8 cellular contexts compared by ENCODE assay signal in genomic region chr6:44219053-44219814, GRCh38. TPM values are rescaled to one million over a fixed set of nuclear protein-coding genes. Genes with fewer than 3 reads are reported as not detected.
DNase-seq lines count a peak whose midpoint lies in the region; ATAC-seq and TF ChIP-seq lines count a peak whose summit lies in the region.

No MANE protein-coding gene starts in this region.

- peak overlapping the region; percentile 97 for H3K4me2 ChIP-seq in MM.1S (ENCODE audit: low read depth, low read length)

- H3K9me2 ChIP-seq in MM.1S (replicated peaks; ENCODE audit: insufficient read depth, low read length): no peaks in the 10 kb centered on the region

- 2% methylated on average over 44 to 45 of the region's 45 CpGs for WGBS in aorta, 2 donors

- TF ChIP-seq CTCF in MM.1S (IDR thresholded peaks at IDR 0.05; ENCODE audit: low read length): no peak
- TF ChIP-seq CTCF in VCaP (conservative IDR thresholded peaks at IDR 0.05): no peak
- TF ChIP-seq CTCF in fibroblast of mammary gland (conservative IDR thresholded peaks at IDR 0.05; ENCODE audit: control insufficient read depth, insufficient read depth, low read depth, low read length): no peak

- peak overlapping the region; percentile 83 for H3K4me3 ChIP-seq in MM.1S (ENCODE audit: low read length)
- peak overlapping the region; percentile 34 for H3K4me3 ChIP-seq in fibroblast of mammary gland (ENCODE audit: control insufficient read depth, low read depth, low read length)
- H3K4me3 ChIP-seq in aorta (ENCODE audit: low read length in 2 of 2): peak overlapping the region; percentile 48 to 90

- no peaks in the 10 kb centered on the region for H3K27me3 ChIP-seq in MM.1S (replicated peaks; ENCODE audit: insufficient read depth, low read length)
- H3K27me3 ChIP-seq in aorta (ENCODE audit: control insufficient read depth in 1 of 2, insufficient read depth in 2 of 2, low read length in 1 of 2): no peaks in the 10 kb centered on the region

- ATAC-seq in GM21786 (IDR thresholded peaks at IDR 0.05; ENCODE audit: unreplicated experiment): peak; percentile 39
- ATAC-seq in aorta (ENCODE audit: low FRiP score): peak; percentile 83

- H3K9me3 ChIP-seq in MM.1S (replicated peaks; ENCODE audit: insufficient read depth, low read length) (no peaks in the 10 kb centered on the region), aorta (ENCODE audit: control insufficient read depth, low read length) (no peaks in the 10 kb centered on the region)

- H3K79me2 ChIP-seq in MM.1S (ENCODE audit: low read length): peaks cover 11% of the 10 kb centered on the region

- H3K4me1 ChIP-seq in MM.1S (ENCODE audit: low read length): peaks cover 28% of the 10 kb centered on the region
- H3K4me1 ChIP-seq in aorta (ENCODE audit: control insufficient read depth in 1 of 2, insufficient read depth in 2 of 2, low read length in 2 of 2): no peaks in the 10 kb centered on the region

- intact Hi-C loops in aorta (cut with DNase I): loop anchor here in 1 of 2 donors (5.0 kb wide), 1 partner anchor 42 kb away; no protein-coding TSS in a partner anchor

- H3K9ac ChIP-seq in MM.1S (ENCODE audit: low read length): peak overlapping the region; percentile 68

- peaks cover 28% of the 10 kb centered on the region for H3F3A ChIP-seq in MM.1S (ENCODE audit: insufficient read depth, low read length)

- H3K27ac ChIP-seq in MM.1S (ENCODE audit: low read length) (peak overlapping the region; percentile 82), VCaP (peak overlapping the region; percentile 78), aorta (ENCODE audit: low read depth in 1 of 2, low read length in 2 of 2) (peak overlapping the region; percentile 53 to 89)

- H2AFZ ChIP-seq in MM.1S (ENCODE audit: low read length): peak overlapping the region; percentile 95

- DNase-seq in activated CD4-positive, alpha-beta T cell treated with anti-CD3 and anti-CD28 coated beads, Interleukin-2, amount 50 U/mL, for 48 hours: peak; percentile 20 to 30
- no peak for DNase-seq in activated CD4-positive, alpha-beta T cell treated with anti-CD3 and anti-CD28 coated beads for 1 hour
- DNase-seq in MM.1S (peak; percentile 84), fibroblast of mammary gland (ENCODE audit: low read depth) (peak; percentile 28), myocyte (ENCODE audit: low read depth) (peak; percentile 93), aorta (peak; percentile 94)

- H3K36me3 ChIP-seq in MM.1S (replicated peaks; ENCODE audit: insufficient read depth, low read length): no peaks in the 10 kb centered on the region
- no peaks in the 10 kb centered on the region for H3K36me3 ChIP-seq in aorta (ENCODE audit: control insufficient read depth in 1 of 2, insufficient read depth in 2 of 2, low read length in 1 of 2)

- H4K20me1 ChIP-seq in MM.1S (ENCODE audit: insufficient read depth, low read length): no peaks in the 10 kb centered on the region

RNA-seq across cellular contexts. Expression of gene MYMX, which starts 2.5 kb away (rescaled TPM):
- total RNA-seq in myocyte (109 and 219 TPM in 2 replicates), aorta (1 to 10 TPM in 1 of 2 donors, not detected in 1; 1.6 TPM)
- polyA plus RNA-seq in myocyte (2012): 119 TPM
- 1 to 10 TPM in 1 of 2 donors, not detected in 1; 1.3 TPM for polyA plus RNA-seq in aorta

RNA-seq across cellular contexts. Expression of gene SLC29A1, which starts 4.2 kb away (rescaled TPM):
- total RNA-seq in myocyte (159 and 244 TPM in 2 replicates), aorta (100 to 1,000 TPM; 121 to 142 TPM)
- polyA plus RNA-seq in myocyte (2012): 361 TPM
- 100 to 1,000 TPM in 1 of 2 donors, 10 to 100 TPM in 1; 38.3 to 120 TPM for polyA plus RNA-seq in aorta

RNA-seq across cellular contexts. Expression of gene HSP90AB1, which starts 27.7 kb away (rescaled TPM):
- total RNA-seq in myocyte (1,588 and 1,639 TPM in 2 replicates), aorta (100 to 1,000 TPM; 490 to 636 TPM)
- polyA plus RNA-seq in myocyte (2012): 942 TPM
- polyA plus RNA-seq in aorta: 100 to 1,000 TPM; 385 to 391 TPM

RNA-seq across cellular contexts. Expression of gene SLC35B2, which starts 38.1 kb away (rescaled TPM):
- total RNA-seq in myocyte: 51.4 and 55.6 TPM in 2 replicates
- polyA plus RNA-seq in myocyte (2012): 82.4 TPM
- total RNA-seq in aorta: 10 to 100 TPM; 23.4 to 26.0 TPM
- polyA plus RNA-seq in aorta: 10 to 100 TPM; 10.6 to 27.7 TPM

RNA-seq across cellular contexts. Expression of gene NFKBIE, which starts 46.1 kb away (rescaled TPM):
- total RNA-seq in myocyte (7.8 and 12.8 TPM in 2 replicates), aorta (10 to 100 TPM in 1 of 2 donors, 1 to 10 TPM in 1; 5.4 to 10.9 TPM)
- polyA plus RNA-seq in myocyte (2012): 4.3 TPM
- 1 to 10 TPM; 3.5 to 4.4 TPM for polyA plus RNA-seq in aorta

Comparison
In these comparisons a context has a peak if more than half of its experiments do, and no peak if none do; other contexts are left out.
1. RNA of gene MYMX, which starts 2.5 kb away (total RNA-seq): 109 to 219 TPM in myocyte; 1.6 TPM in aorta; every median in the first group is over 10 times any median in the second.
2. Peak in every context shown above with its lines, with median percentiles within 50 percentile points of each other: H3K27ac ChIP-seq and H3K4me3 ChIP-seq.